In the genomic region with DNA sequence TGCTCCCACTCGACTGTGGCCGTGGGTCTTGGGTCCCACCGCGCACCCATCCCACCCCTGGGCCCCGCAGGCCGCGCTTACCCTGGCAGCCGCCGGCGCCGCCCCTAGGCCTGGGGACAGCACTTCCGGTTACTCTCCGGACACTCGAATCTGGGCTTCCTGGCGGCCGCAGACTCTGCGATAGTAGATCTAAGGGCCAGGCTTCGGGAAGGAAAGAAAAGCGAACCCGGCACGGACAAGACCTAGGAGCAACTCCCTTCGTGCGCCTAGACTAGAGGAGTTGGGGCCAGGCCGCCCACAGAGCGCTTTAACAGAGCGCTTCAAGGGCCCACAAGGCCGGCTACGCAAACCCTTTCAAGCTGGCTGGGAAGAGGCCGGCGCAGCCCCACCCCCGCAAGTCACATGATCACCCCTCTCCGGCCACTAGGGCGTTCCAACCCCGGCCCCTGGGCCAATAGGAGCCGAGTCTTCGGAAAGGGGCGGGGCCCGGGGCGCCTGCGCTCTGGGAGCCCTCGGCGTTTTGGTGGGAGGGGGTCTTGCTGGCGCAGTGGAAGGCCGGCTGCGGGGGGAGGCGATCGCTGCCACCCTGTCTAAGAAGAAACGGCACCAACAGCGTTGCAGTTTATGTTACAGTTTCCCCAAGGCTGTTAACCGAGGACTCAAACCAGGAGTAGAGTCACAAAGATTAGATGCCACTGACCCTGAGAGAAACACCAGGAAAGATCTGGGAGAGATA, we compare ENCODE assay signal across 8 cellular contexts. TPM values are rescaled to one million over a fixed set of nuclear protein-coding genes. Genes with fewer than 3 reads are reported as not detected.
DNase-seq lines count a peak whose midpoint lies in the region; ATAC-seq and TF ChIP-seq lines count a peak whose summit lies in the region.
"Not testable (repeated sequence)": the region's sequence is repeated elsewhere in the genome, so short reads cannot be mapped to it uniquely, and the experiment has no call there.

A gene with protein sequence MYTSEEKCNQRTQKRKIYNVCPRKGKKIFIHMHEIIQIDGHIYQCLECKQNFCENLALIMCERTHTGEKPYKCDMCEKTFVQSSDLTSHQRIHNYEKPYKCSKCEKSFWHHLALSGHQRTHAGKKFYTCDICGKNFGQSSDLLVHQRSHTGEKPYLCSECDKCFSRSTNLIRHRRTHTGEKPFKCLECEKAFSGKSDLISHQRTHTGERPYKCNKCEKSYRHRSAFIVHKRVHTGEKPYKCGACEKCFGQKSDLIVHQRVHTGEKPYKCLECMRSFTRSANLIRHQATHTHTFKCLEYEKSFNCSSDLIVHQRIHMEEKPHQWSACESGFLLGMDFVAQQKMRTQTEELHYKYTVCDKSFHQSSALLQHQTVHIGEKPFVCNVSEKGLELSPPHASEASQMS (minus strand): TSS at position 387 of the 736 bp plus-strand sequence. CDS start 21,193 bp downstream, outside the sequence.

- H3K4me1 Mint-ChIP-seq in CD14-positive monocyte = peaks cover 25% of the 10 kb centered on the region
- H3K4me1 Mint-ChIP-seq in activated CD4-positive, alpha-beta memory T cell treated with anti-CD3 and anti-CD28 coated beads for 36 hours (ENCODE audit: low read depth) = peaks cover 16% of the 10 kb centered on the region

- not testable (repeated sequence) for H3K9me3 Mint-ChIP-seq in CD14-positive monocyte; activated CD4-positive, alpha-beta memory T cell treated with anti-CD3 and anti-CD28 coated beads for 36 hours

- H3K9ac ChIP-seq in duodenal mucosa (ENCODE audit: low read depth in 1 of 2, low read length in 2 of 2) = peak within 1 kb of the TSS; percentile 78 to 79

- 0% methylated on average over 17 of the region's 50 CpGs for WGBS in right lobe of liver (ENCODE audit: insufficient coverage, low coverage, low lambda C conversion rate, missing lambda C conversion rate)

- H3K4me1 ChIP-seq in duodenal mucosa (ENCODE audit: control insufficient read depth in 1 of 2, insufficient read depth in 2 of 2, low read length in 2 of 2) = peaks cover 14 to 24% of the 10 kb centered on the region in 2 donors
- peaks cover 0 to 15% (median 0%) of the 10 kb centered on the region in 4 donors for H3K4me1 ChIP-seq in right lobe of liver

- H3K27me3 ChIP-seq in duodenal mucosa (ENCODE audit: control insufficient read depth in 1 of 2, insufficient read depth in 2 of 2, low read length in 2 of 2); right lobe of liver: not testable (repeated sequence)

- peak; percentile 69 for TF ChIP-seq POLR2A in right lobe of liver (IDR thresholded peaks at IDR 0.05)

- H3K4me3 Mint-ChIP-seq in CD14-positive monocyte = peak within 1 kb of the TSS; percentile 87 to 97
- peak within 1 kb of the TSS; percentile 73 for H3K4me3 Mint-ChIP-seq in activated CD4-positive, alpha-beta memory T cell treated with anti-CD3 and anti-CD28 coated beads for 36 hours

- H3K36me3 Mint-ChIP-seq in CD14-positive monocyte = peaks cover 20 to 26% of the 10 kb centered on the region in 2 donors
- H3K36me3 Mint-ChIP-seq in activated CD4-positive, alpha-beta memory T cell treated with anti-CD3 and anti-CD28 coated beads for 36 hours = not testable (repeated sequence)

- intact Hi-C loops in CD14-positive monocyte (cut with micrococcal nuclease); right lobe of liver (cut with DNase I): not testable (repeated sequence)
- intact Hi-C loops in activated CD4-positive, alpha-beta memory T cell treated with anti-CD3 and anti-CD28 coated beads for 36 hours (cut with micrococcal nuclease) = loop anchor here (2.0 kb wide), 1 partner anchor 53 kb away; no protein-coding TSS in a partner anchor

- peak; percentile 99 for ATAC-seq in GM19397 (IDR thresholded peaks at IDR 0.05; ENCODE audit: unreplicated experiment)
- peak; percentile 98 for ATAC-seq in HG03571 (IDR thresholded peaks at IDR 0.05; ENCODE audit: unreplicated experiment)
- ATAC-seq in right lobe of liver = peak; percentile 100

- peak within 1 kb of the TSS; percentile 54 to 90 (median 85) for H3K27ac Mint-ChIP-seq in CD14-positive monocyte
- H3K27ac Mint-ChIP-seq in activated CD4-positive, alpha-beta memory T cell treated with anti-CD3 and anti-CD28 coated beads for 36 hours = peak within 1 kb of the TSS; percentile 10

- H3K36me3 ChIP-seq in duodenal mucosa (ENCODE audit: control insufficient read depth in 1 of 2, insufficient read depth in 2 of 2, low read length in 2 of 2); right lobe of liver: not testable (repeated sequence)

- POLR2A ChIA-PET in activated CD4-positive, alpha-beta memory T cell treated with anti-CD3 and anti-CD28 coated beads for 36 hours (lab: Charles Lee) = interaction anchor here (0.8 kb wide), 1 partner anchor 488 kb away, joined by 4 read pairs; a partner anchor contains a TSS

- DNase-seq in CD14-positive monocyte (ENCODE audit: low spot score) (peak; percentile 92), NCI-H82 (lab: John Stamatoyannopoulos, UW) (peak; percentile 99), right lobe of liver (peak; percentile 96 to 97 (median 97))
- peak; percentile 94 for DNase-seq in activated CD4-positive, alpha-beta memory T cell treated with anti-CD3 and anti-CD28 coated beads for 36 hours
- DNase-seq in stimulated activated CD4-positive, alpha-beta T cell treated with anti-CD3 and anti-CD28 coated beads, Interleukin-4, amount 100 ng/mL, for 4 hours = peak; percentile 82 to 83

- TF ChIP-seq CTCF in CD14-positive monocyte (IDR thresholded peaks at IDR 0.05); right lobe of liver (IDR thresholded peaks at IDR 0.05): not testable (repeated sequence)

- not testable (repeated sequence) for H3K9me3 ChIP-seq in duodenal mucosa (ENCODE audit: control insufficient read depth in 1 of 2, low read length in 2 of 2); right lobe of liver

- H3K27ac ChIP-seq in duodenal mucosa (ENCODE audit: low read depth, low read length) (peak within 1 kb of the TSS; percentile 67), right lobe of liver (peak within 1 kb of the TSS; percentile 58 to 67 (median 66))

- peak within 1 kb of the TSS; percentile 75 to 96 for H3K4me3 ChIP-seq in duodenal mucosa (ENCODE audit: low read depth in 1 of 2, low read length in 2 of 2)
- peak within 1 kb of the TSS; percentile 77 to 88 (median 82) for H3K4me3 ChIP-seq in right lobe of liver

- CTCF ChIA-PET in activated CD4-positive, alpha-beta memory T cell treated with anti-CD3 and anti-CD28 coated beads for 36 hours (lab: Charles Lee) = interaction anchor here (1.2 to 1.5 kb wide), 2 partner anchors 51 to 64 kb away, joined by 4 to 5 read pairs; no protein-coding TSS in a partner anchor

- peaks cover 13 to 32% (median 22%) of the 10 kb centered on the region in 3 donors for H3K27me3 Mint-ChIP-seq in CD14-positive monocyte (ENCODE audit: low read depth in 3 of 3)
- H3K27me3 Mint-ChIP-seq in activated CD4-positive, alpha-beta memory T cell treated with anti-CD3 and anti-CD28 coated beads for 36 hours = peaks cover 15% of the 10 kb centered on the region

RNA-seq across cellular contexts. Expression of the gene that starts here (rescaled TPM):
- polyA plus RNA-seq in CD14-positive monocyte = 1 to 10 TPM; 3.6 to 5.1 TPM
- total RNA-seq in activated CD4-positive, alpha-beta memory T cell treated with anti-CD3 and anti-CD28 coated beads for 36 hours = 10 to 100 TPM; 10.4 to 11.3 TPM
- total RNA-seq in right lobe of liver = 10 to 100 TPM in 1 of 6 experiments, 1 to 10 TPM in 5; 2.9 to 10.3 (median 8.6) TPM

Comparison
In these comparisons a context has a peak if more than half of its experiments do, and no peak if none do; other contexts are left out.
1. Peak in every context shown above with its lines: DNase-seq, ATAC-seq, H3K4me3 ChIP-seq and H3K27ac ChIP-seq.